ENCODE assay signal across 10 cellular contexts in genomic region chr22:38257170-38257569, GRCh38. TPM values are rescaled to one million over a fixed set of nuclear protein-coding genes. Genes with fewer than 3 reads are reported as not detected.
DNase-seq lines count a peak whose midpoint lies in the region; ATAC-seq, FAIRE-seq and TF ChIP-seq lines count a peak whose summit lies in the region.
"Had no signal": no experiment of that assay in that cellular context is flagged by ENCODE, and none has a peak within 500 bp of the region (broad histone marks: within the 10 kb centered on the region; RNA-seq: fewer than 3 reads in every experiment).

No MANE protein-coding gene starts in this region.

- H3K27me3 ChIP-seq in thoracic aorta (replicated peaks; ENCODE audit: insufficient read depth) = no peaks in the 10 kb centered on the region

- H3K4me1 ChIP-seq in mucosa of descending colon (ENCODE audit: low read depth) (peaks cover 32% of the 10 kb centered on the region), thoracic aorta (ENCODE audit: control insufficient read depth in 1 of 2, low read depth in 2 of 2) (peaks cover 34 to 83% of the 10 kb centered on the region in 2 donors)

- no peak for FAIRE-seq in GM19239 (lab: Jason Lieb, UNC)

- H3K27ac ChIP-seq in thoracic aorta = peak overlapping the region; percentile 89 to 91

- intact Hi-C loops in mucosa of descending colon (cut with DNase I, micrococcal nuclease) = no loop called here

- ATAC-seq in mucosa of descending colon = peak; percentile 19
- ATAC-seq in thoracic aorta (ENCODE audit: insufficient number of reproducible peaks, low FRiP score, low read depth) = peak; percentile 30

- TF ChIP-seq CTCF in mucosa of descending colon (IDR thresholded peaks at IDR 0.05) = no peak
- no peak for TF ChIP-seq CTCF in thoracic aorta (IDR thresholded peaks at IDR 0.05)

- DNase-seq in LHCN-M2 (ENCODE audit: low read depth) (peak; percentile 65), dermis blood vessel endothelial cell (peak; percentile 72), mucosa of descending colon (no peak), thoracic aorta (ENCODE audit: low spot score) (no peak), GM19239 (ENCODE audit: insufficient read length, low spot score) (no peak), kidney glomerular epithelial cell (lab: John Stamatoyannopoulos, UW) (no peak), NCI-H446 (lab: John Stamatoyannopoulos, UW) (no peak), NCI-H2196 (lab: John Stamatoyannopoulos, UW; ENCODE audit: unreplicated experiment) (no peak)
- DNase-seq: NCI-H524 treated with DMSO at 0.1 percent for 48 hours; stimulated activated CD4-positive, alpha-beta T cell treated with anti-CD3 and anti-CD28 coated beads, Interleukin-4, amount 100 ng/mL, for 1 hour had no signal

- no peaks in the 10 kb centered on the region for H3K9me3 ChIP-seq in mucosa of descending colon
- H3K9me3 ChIP-seq in thoracic aorta = no peaks in the 10 kb centered on the region

- H3K36me3 ChIP-seq in mucosa of descending colon (ENCODE audit: low read depth) (no peaks in the 10 kb centered on the region), thoracic aorta (no peaks in the 10 kb centered on the region)

- H3K4me3 ChIP-seq in mucosa of descending colon (no peak overlapping the region), thoracic aorta (peak overlapping the region; percentile 59)

RNA-seq across cellular contexts. Expression of gene TMEM184B, which starts 15.6 kb away (rescaled TPM):
- 61.3 and 70.6 TPM in 2 replicates for total RNA-seq in LHCN-M2 (2014; rRNA removed)
- 57.6 TPM for polyA plus RNA-seq in LHCN-M2 (2012)
- 36.2 and 49.4 TPM in 2 replicates for total RNA-seq in dermis blood vessel endothelial cell
- total RNA-seq in mucosa of descending colon = 10 to 100 TPM; 35.9 to 63.1 (median 38.2) TPM
- total RNA-seq in thoracic aorta = 100 to 1,000 TPM; 134 to 254 TPM

RNA-seq across cellular contexts. Expression of gene MAFF, which starts 55.4 kb away (rescaled TPM):
- 29.3 and 31.7 TPM in 2 replicates for total RNA-seq in LHCN-M2 (2014; rRNA removed)
- polyA plus RNA-seq in LHCN-M2 (2012) = 14.2 TPM
- total RNA-seq in dermis blood vessel endothelial cell = 96.3 and 164 TPM in 2 replicates
- total RNA-seq in mucosa of descending colon = 10 to 100 TPM; 16.7 to 26.5 (median 25.6) TPM
- total RNA-seq in thoracic aorta = 100 to 1,000 TPM in 1 of 2 donors, 10 to 100 TPM in 1; 97.6 to 111 TPM

Comparison
In these comparisons a context has a peak if more than half of its experiments do, and no peak if none do; other contexts are left out.
1. DNase-seq: peak in LHCN-M2 (single experiment) and dermis blood vessel endothelial cell (single experiment); none in mucosa of descending colon (0 of 3), thoracic aorta (single experiment), GM19239 (single experiment), kidney glomerular epithelial cell (single experiment), NCI-H446 (0 of 2) and NCI-H2196 (single experiment).